In the genomic region with DNA sequence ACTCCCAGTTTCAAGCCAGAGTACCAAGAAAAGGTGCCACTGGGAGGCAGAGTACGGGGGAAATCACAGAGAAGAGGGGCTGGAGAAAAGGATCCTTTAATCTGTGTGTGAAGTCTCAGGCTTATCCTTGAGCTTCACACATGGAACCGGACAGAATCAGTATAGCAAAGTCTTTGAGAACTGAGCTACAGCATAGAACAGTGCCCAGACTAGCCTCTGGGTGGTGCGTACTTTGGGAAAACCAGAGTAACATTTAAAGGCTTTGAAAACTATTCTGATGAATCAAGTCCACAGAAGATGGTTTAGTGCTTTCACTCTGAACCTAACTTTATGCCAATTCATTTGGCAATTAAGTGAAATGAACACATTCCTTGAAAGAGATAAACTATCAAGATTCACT, we compare ENCODE assay signal across 15 cellular contexts.
DNase-seq lines count a peak whose midpoint lies in the region; ATAC-seq, FAIRE-seq and TF ChIP-seq lines count a peak whose summit lies in the region.
"Had no signal": no experiment of that assay in that cellular context is flagged by ENCODE, and none has a peak within 500 bp of the region (broad histone marks: within the 10 kb centered on the region; RNA-seq: fewer than 3 reads in every experiment).

No MANE protein-coding gene starts in this region.

- peak; percentile 77 for ATAC-seq in GM23338
- no peak for ATAC-seq in GM19467 (IDR thresholded peaks at IDR 0.05; ENCODE audit: unreplicated experiment)
- no peak for ATAC-seq in HG03095 (IDR thresholded peaks at IDR 0.05; ENCODE audit: unreplicated experiment)
- ATAC-seq: gastrocnemius medialis, psoas muscle had no signal

- H3F3A ChIP-seq in GM23338 (replicated peaks; ENCODE audit: low read depth): no peaks in the 10 kb centered on the region
- no peaks in the 10 kb centered on the region for H3F3A ChIP-seq in neural progenitor cell (ENCODE audit: low read depth)

- no peaks in the 10 kb centered on the region for H3K9me2 ChIP-seq in GM23338 (ENCODE audit: insufficient read depth)

- no peaks in the 10 kb centered on the region for H3K27me3 Mint-ChIP-seq in GM23338 (ENCODE audit: insufficient read depth, low read depth, poor library complexity)
- H3K27me3 Mint-ChIP-seq in neural progenitor cell (ENCODE audit: insufficient read depth, low read depth): no peaks in the 10 kb centered on the region
- H3K27me3 Mint-ChIP-seq: brain; stimulated activated naive CD8-positive, alpha-beta T cell treated with anti-CD3 and anti-CD28 coated beads, Interleukin-15, Interleukin-2, amounts not matched to agents 100 ng/mL and 50 ng/mL, for 24 hours had no signal

- H3K4me3 Mint-ChIP-seq in GM23338 (no peak overlapping the region), neural progenitor cell (no peak overlapping the region)
- H3K4me3 Mint-ChIP-seq: brain; stimulated activated naive CD8-positive, alpha-beta T cell treated with anti-CD3 and anti-CD28 coated beads, Interleukin-15, Interleukin-2, amounts not matched to agents 100 ng/mL and 50 ng/mL, for 24 hours had no signal

- H3K36me3 ChIP-seq in GM23338 (ENCODE audit: insufficient read depth): no peaks in the 10 kb centered on the region
- H3K36me3 ChIP-seq in endothelial cell of umbilical vein (ENCODE audit: control insufficient read depth in 2 of 2, extremely low read depth in 1 of 2, insufficient read depth in 2 of 2, low read length in 2 of 2): no peaks in the 10 kb centered on the region
- no peaks in the 10 kb centered on the region for H3K36me3 ChIP-seq in neural progenitor cell
- H3K36me3 ChIP-seq: gastrocnemius medialis, Peyer's patch had no signal

- H3K4me2 ChIP-seq in GM23338 (no peak overlapping the region), endothelial cell of umbilical vein (ENCODE audit: insufficient read depth, low read length) (no peak overlapping the region), neural progenitor cell (no peak overlapping the region)

- H3K4me1 ChIP-seq in GM23338 (ENCODE audit: insufficient read depth) (peaks cover 6% of the 10 kb centered on the region; the same call in 1 of the 2 replicates), endothelial cell of umbilical vein (ENCODE audit: control insufficient read depth, extremely low read depth, insufficient read depth, low read length) (peaks cover 27% of the 10 kb centered on the region), neural progenitor cell (no peaks in the 10 kb centered on the region)
- H3K4me1 ChIP-seq: Peyer's patch had no signal

- no peaks in the 10 kb centered on the region for H3K27me3 ChIP-seq in GM23338 (ENCODE audit: insufficient read depth)
- H3K27me3 ChIP-seq in endothelial cell of umbilical vein (ENCODE audit: control insufficient read depth in 2 of 2, insufficient read depth in 2 of 2, low read length in 2 of 2): no peaks in the 10 kb centered on the region
- no peaks in the 10 kb centered on the region for H3K27me3 ChIP-seq in neural progenitor cell
- H3K27me3 ChIP-seq: gastrocnemius medialis, Peyer's patch had no signal

- H3K4me3 ChIP-seq in GM23338 (no peak overlapping the region), endothelial cell of umbilical vein (replicated peaks in 1 of 3; ENCODE audit: insufficient read depth in 1 of 3, low read depth in 1 of 3, low read length in 3 of 3) (no peak overlapping the region), neural progenitor cell (no peak overlapping the region)
- H3K4me3 ChIP-seq: gastrocnemius medialis, Peyer's patch, psoas muscle had no signal

- TF ChIP-seq POLR2A in endothelial cell of umbilical vein (IDR thresholded peaks at IDR 0.05; ENCODE audit: low read depth, low read length): no peak

- H3K9me3 ChIP-seq in endothelial cell of umbilical vein (replicated peaks; ENCODE audit: control insufficient read depth, insufficient read depth, low read length) (no peaks in the 10 kb centered on the region), neural progenitor cell (ENCODE audit: low read depth) (no peaks in the 10 kb centered on the region)
- H3K9me3 ChIP-seq: gastrocnemius medialis, psoas muscle had no signal

- DNase-seq in GM23338 (ENCODE audit: low spot score) (peak; percentile 25), RPMI7951 (ENCODE audit: low read depth) (peak; percentile 77), endothelial cell of umbilical vein (ENCODE audit: low read depth, low spot score) (no peak), neural progenitor cell (ENCODE audit: low spot score) (peak; percentile 4), NCI-H146 (lab: John Stamatoyannopoulos, UW) (no peak)
- DNase-seq: activated T-cell treated with anti-CD3 and anti-CD28 coated beads, Interleukin-2, amount 50 U/mL, for 48 hours; gastrocnemius medialis; Peyer's patch; psoas muscle; stimulated activated CD4-positive, alpha-beta T cell treated with anti-CD3 and anti-CD28 coated beads, Interleukin-4, amount 100 ng/mL, for 1 hour had no signal

- H3K79me2 ChIP-seq in GM23338 (replicated peaks; ENCODE audit: insufficient read depth) (no peaks in the 10 kb centered on the region), endothelial cell of umbilical vein (ENCODE audit: control insufficient read depth, insufficient read depth, low read length) (no peaks in the 10 kb centered on the region), neural progenitor cell (ENCODE audit: low read depth) (no peaks in the 10 kb centered on the region)

- no peaks in the 10 kb centered on the region for H4K20me1 ChIP-seq in GM23338 (replicated peaks; ENCODE audit: insufficient read depth)
- H4K20me1 ChIP-seq in endothelial cell of umbilical vein (replicated peaks; ENCODE audit: control insufficient read depth, extremely low read depth, insufficient read depth, low read length): no peaks in the 10 kb centered on the region
- H4K20me1 ChIP-seq in neural progenitor cell (ENCODE audit: low read depth): no peaks in the 10 kb centered on the region

- H2AFZ ChIP-seq in GM23338: no peak overlapping the region
- no peak overlapping the region for H2AFZ ChIP-seq in endothelial cell of umbilical vein (ENCODE audit: low read depth, low read length)
- H2AFZ ChIP-seq in neural progenitor cell (replicated peaks): no peak overlapping the region

- no peak overlapping the region for H3K27ac ChIP-seq in GM23338 (ENCODE audit: low read depth)
- H3K27ac ChIP-seq in endothelial cell of umbilical vein (ENCODE audit: insufficient read depth, low read depth, low read length): no peak overlapping the region
- no peak overlapping the region for H3K27ac ChIP-seq in neural progenitor cell
- H3K27ac ChIP-seq: gastrocnemius medialis, Peyer's patch, psoas muscle had no signal

- H3K4me1 Mint-ChIP-seq in GM23338: peaks cover 8% of the 10 kb centered on the region; the same call in 2 of the 3 replicates
- peaks cover 2% of the 10 kb centered on the region for H3K4me1 Mint-ChIP-seq in neural progenitor cell
- H3K4me1 Mint-ChIP-seq: brain had no signal

- H3K27ac Mint-ChIP-seq in GM23338 (no peak overlapping the region), neural progenitor cell (no peak overlapping the region)
- H3K27ac Mint-ChIP-seq: brain; stimulated activated naive CD8-positive, alpha-beta T cell treated with anti-CD3 and anti-CD28 coated beads, Interleukin-15, Interleukin-2, amounts not matched to agents 100 ng/mL and 50 ng/mL, for 24 hours had no signal

- dilution Hi-C loops in endothelial cell of umbilical vein (cut with MboI; ENCODE audit: extremely low pct_ligation_motif_present, low sequenced_read_pairs): no loop called here

- CTCF ChIA-PET in endothelial cell of umbilical vein (lab: Charles Lee): no interaction called here

- no peak overlapping the region for H3K9ac ChIP-seq in endothelial cell of umbilical vein (replicated peaks; ENCODE audit: extremely low read depth, insufficient read depth, low read length)
- no peak overlapping the region for H3K9ac ChIP-seq in neural progenitor cell

- peaks cover 7% of the 10 kb centered on the region; the same call in 2 of the 3 replicates for H3K36me3 Mint-ChIP-seq in GM23338 (ENCODE audit: low read depth)
- H3K36me3 Mint-ChIP-seq in neural progenitor cell: peaks cover 6% of the 10 kb centered on the region

- FAIRE-seq in endothelial cell of umbilical vein (lab: Jason Lieb, UNC): no peak
- FAIRE-seq: GM18507 had no signal

- intact Hi-C loops in endothelial cell of umbilical vein (cut with micrococcal nuclease): no loop called here

- no TSS peak for BruUV-seq in endothelial cell of umbilical vein (replicated peaks; lab: Mats Ljungman, UMichigan)

- peaks cover 11% of the 10 kb centered on the region for H3K9me3 Mint-ChIP-seq in GM23338
- peaks cover 9% of the 10 kb centered on the region for H3K9me3 Mint-ChIP-seq in neural progenitor cell

- TF ChIP-seq CTCF in GM23338 (conservative IDR thresholded peaks at IDR 0.05; ENCODE audit: low read depth in 2 of 2): peak in 1 of 2 experiments; percentile 19; a peak in 1 of 4 replicates
- TF ChIP-seq CTCF in endothelial cell of umbilical vein (IDR thresholded peaks at IDR 0.05; ENCODE audit: extremely low read depth in 1 of 2, insufficient read depth in 1 of 2, low read depth in 1 of 2, low read length in 2 of 2): peak; percentile 11 to 14
- peak; percentile 20 for TF ChIP-seq CTCF in neural progenitor cell (IDR thresholded peaks at IDR 0.05)

- POLR2A ChIA-PET in endothelial cell of umbilical vein (lab: Charles Lee): no interaction called here

- no peaks in the 10 kb centered on the region for H3K9me1 ChIP-seq in endothelial cell of umbilical vein (replicated peaks; ENCODE audit: control insufficient read depth, extremely low read depth, insufficient read depth, low read length)

TF ChIP-seq in GM23338, 12 proteins besides CTCF, POLR2A, EP300 and RAD21 (continues in another document):
- no peak for TF ChIP-seq ZNF114 (CRISPR knock-in tag; IDR thresholded peaks at IDR 0.05)

TF ChIP-seq in endothelial cell of umbilical vein, 7 proteins besides CTCF, POLR2A, EP300 and RAD21:
- no peak for TF ChIP-seq GATA2 (IDR thresholded peaks at IDR 0.05; ENCODE audit: insufficient read depth, insufficient read length, low read depth, low read length)
- no peak for TF ChIP-seq MAX (IDR thresholded peaks at IDR 0.05; ENCODE audit: insufficient read depth, insufficient read length)
- TF ChIP-seq JUN (IDR thresholded peaks at IDR 0.05; ENCODE audit: borderline replicate concordance, insufficient read depth, insufficient read length, low read depth): no peak
- no peak for TF ChIP-seq FOS (IDR thresholded peaks at IDR 0.05; ENCODE audit: borderline replicate concordance, insufficient read depth, low read length)
- TF ChIP-seq POLR2AphosphoS5 (IDR thresholded peaks at IDR 0.05; ENCODE audit: insufficient read depth, low read depth, low read length): no peak
- TF ChIP-seq MYC (IDR thresholded peaks at IDR 0.05; ENCODE audit: low read depth, low read length): no peak
- TF ChIP-seq EZH2 (IDR thresholded peaks at IDR 0.05; ENCODE audit: borderline replicate concordance, low read depth, low read length, severe bottlenecking): no peak
TF ChIP-seq in endothelial cell of umbilical vein: peak in this region for 0.

Comparison
In these comparisons a context has a peak if more than half of its experiments do, and no peak if none do; other contexts are left out.
1. DNase-seq: peak in GM23338 (single experiment), RPMI7951 (single experiment) and neural progenitor cell (single experiment); none in endothelial cell of umbilical vein (single experiment) and NCI-H146 (single experiment).